In genomic region chr1:111747282-111747734, GRCh38 we compare ENCODE assay signal across 1 cellular context.
TF ChIP-seq lines count a peak whose summit lies in the region.

No MANE protein-coding gene starts in this region.

TF ChIP-seq in K562, 482 proteins besides CTCF, POLR2A, EP300 and RAD21 (continued from another document and continues in another):
- TF ChIP-seq THRB (CRISPR knock-in tag; conservative IDR thresholded peaks at IDR 0.05) (no peak), MCM5 (IDR thresholded peaks at IDR 0.05; ENCODE audit: low read depth) (no peak), CBX5 (IDR thresholded peaks at IDR 0.05; ENCODE audit: borderline replicate concordance, low read depth) (0 out of 2 replicates have a peak, but pooled peaks have one; percentile 64), TARDBP (IDR thresholded peaks at IDR 0.05) (no peak), CEBPG (CRISPR knock-in tag; IDR thresholded peaks at IDR 0.05) (peak; percentile 93), CEBPG (tag; conservative IDR thresholded peaks at IDR 0.05 in 1 of 2, IDR thresholded peaks at IDR 0.05 in 1 of 2) (peak in 1 of 2 experiments; percentile 76; a peak in 2 of 4 replicates), NFATC3 (IDR thresholded peaks at IDR 0.05) (no peak), FOXA1 (IDR thresholded peaks at IDR 0.05; ENCODE audit: borderline replicate concordance) (no peak), MEF2D (tag; conservative IDR thresholded peaks at IDR 0.05; ENCODE audit: low read depth) (no peak), ZNF668 (CRISPR knock-in tag; IDR thresholded peaks at IDR 0.05) (no peak), ARID4B (CRISPR knock-in tag; IDR thresholded peaks at IDR 0.05) (no peak), XRCC5 (IDR thresholded peaks at IDR 0.05; ENCODE audit: low read depth, low read length) (peak; percentile 86; the same call in 1 of the 2 replicates), RBM15 (IDR thresholded peaks at IDR 0.05; ENCODE audit: insufficient read depth, low read length) (no peak), ZHX1 (conservative IDR thresholded peaks at IDR 0.05; ENCODE audit: low read length) (no peak), TEAD4 (IDR thresholded peaks at IDR 0.05; ENCODE audit: low read length) (peak; percentile 65), TEAD4 (CRISPR knock-in tag; IDR thresholded peaks at IDR 0.05; ENCODE audit: borderline replicate concordance) (no peak), MGA (IDR thresholded peaks at IDR 0.05) (0 out of 2 replicates have a peak, but pooled peaks have one; percentile 24), RBM25 (IDR thresholded peaks at IDR 0.05; ENCODE audit: low read depth, low read length, severe bottlenecking) (peak; percentile 99), TSHZ1 (CRISPR knock-in tag; IDR thresholded peaks at IDR 0.05) (no peak), AFF4 (CRISPR knock-in tag; IDR thresholded peaks at IDR 0.05) (no peak), TAF1 (IDR thresholded peaks at IDR 0.05; ENCODE audit: control insufficient read depth, extremely low read depth, insufficient read depth, low read length, severe bottlenecking) (no peak), FOXP1 (CRISPR knock-in tag; IDR thresholded peaks at IDR 0.05) (peak; percentile 29; the same call in 1 of the 2 replicates), ZFX (CRISPR knock-in tag; IDR thresholded peaks at IDR 0.05) (no peak)
